Comparison of ENCODE assay signal across 13 cellular contexts in the genomic region with DNA sequence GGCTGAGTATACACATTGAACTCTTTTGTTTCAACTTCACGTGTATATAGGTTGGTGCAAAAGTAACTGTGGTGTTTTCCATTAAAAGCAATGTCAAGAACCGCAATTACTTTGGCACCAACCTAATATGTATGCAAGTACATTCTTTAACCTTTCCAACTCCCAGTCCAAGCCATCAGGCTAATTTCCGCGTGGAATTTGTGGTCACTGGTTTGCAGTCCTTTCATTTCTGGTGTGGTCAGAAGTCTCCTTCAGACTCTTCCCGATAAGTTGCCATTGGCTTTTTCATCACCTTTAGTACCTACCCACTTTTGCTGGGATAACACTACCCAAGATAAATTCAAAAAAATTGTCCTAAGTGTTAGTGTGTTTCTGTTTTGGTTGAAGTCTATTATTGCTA.
A peak's percentile ranks its signal among the peaks of the same experiment; 100 is the strongest.
DNase-seq lines count a peak whose midpoint lies in the region; ATAC-seq and TF ChIP-seq lines count a peak whose summit lies in the region.
"Had no signal": no experiment of that assay in that cellular context is flagged by ENCODE, and none has a peak within 500 bp of the region (broad histone marks: within the 10 kb centered on the region; RNA-seq: fewer than 3 reads in every experiment).

No MANE protein-coding gene starts in this region.

- H3K36me3 ChIP-seq in left lung: no peaks in the 10 kb centered on the region
- H3K36me3 ChIP-seq in spleen: peaks cover 0 to 13% (median 0%) of the 10 kb centered on the region in 6 donors

- H3K9me3 Mint-ChIP-seq in activated CD8-positive, alpha-beta T cell treated with anti-CD3 and anti-CD28 coated beads for 36 hours: no peaks in the 10 kb centered on the region
- H3K9me3 Mint-ChIP-seq in activated CD8-positive, alpha-beta T cell treated with anti-CD3 and anti-CD28 coated beads, Interleukin-2, amount 10 ng/mL, durations not matched to agents 7 days and 5 days (ENCODE audit: insufficient read depth): no peaks in the 10 kb centered on the region
- H3K9me3 Mint-ChIP-seq in activated T-helper 2 cell treated with anti-CD3 and anti-CD28 coated beads, Interferon-gamma antibody, Interleukin-2, Interleukin-4, amounts not matched to agents 10 μg/mL and 5 μg/mL and 100 μg/mL, durations not matched to agents 14 hours and 24 hours and 36 hours: no peaks in the 10 kb centered on the region

- H3K4me3 ChIP-seq in left lung (no peak overlapping the region), spleen (no peak overlapping the region)
- H3K4me3 ChIP-seq: skin epidermis, testis had no signal

- peak overlapping the region; percentile 88 for H3K27ac Mint-ChIP-seq in activated CD8-positive, alpha-beta T cell treated with anti-CD3 and anti-CD28 coated beads for 36 hours
- no peak overlapping the region for H3K27ac Mint-ChIP-seq in activated CD8-positive, alpha-beta T cell treated with anti-CD3 and anti-CD28 coated beads, Interleukin-2, amount 10 ng/mL, durations not matched to agents 7 days and 5 days
- H3K27ac Mint-ChIP-seq in activated T-helper 2 cell treated with anti-CD3 and anti-CD28 coated beads, Interferon-gamma antibody, Interleukin-2, Interleukin-4, amounts not matched to agents 10 μg/mL and 5 μg/mL and 100 μg/mL, durations not matched to agents 14 hours and 24 hours and 36 hours: peak overlapping the region; percentile 82

- no peaks in the 10 kb centered on the region for H3K27me3 Mint-ChIP-seq in activated CD8-positive, alpha-beta T cell treated with anti-CD3 and anti-CD28 coated beads for 36 hours
- no peaks in the 10 kb centered on the region for H3K27me3 Mint-ChIP-seq in activated CD8-positive, alpha-beta T cell treated with anti-CD3 and anti-CD28 coated beads, Interleukin-2, amount 10 ng/mL, durations not matched to agents 7 days and 5 days (ENCODE audit: low read depth)
- H3K27me3 Mint-ChIP-seq in activated T-helper 2 cell treated with anti-CD3 and anti-CD28 coated beads, Interferon-gamma antibody, Interleukin-2, Interleukin-4, amounts not matched to agents 10 μg/mL and 5 μg/mL and 100 μg/mL, durations not matched to agents 14 hours and 24 hours and 36 hours (ENCODE audit: low read depth): no peaks in the 10 kb centered on the region

- H3K9me3 ChIP-seq in left lung (no peaks in the 10 kb centered on the region), spleen (no peaks in the 10 kb centered on the region)
- H3K9me3 ChIP-seq: testis had no signal

- no peak for DNase-seq in activated CD8-positive, alpha-beta T cell treated with anti-CD3 and anti-CD28 coated beads for 36 hours
- DNase-seq in activated CD8-positive, alpha-beta T cell treated with anti-CD3 and anti-CD28 coated beads, Interleukin-2, amount 10 ng/mL, durations not matched to agents 7 days and 5 days: no peak
- DNase-seq in activated T-helper 2 cell treated with anti-CD3 and anti-CD28 coated beads, Interferon-gamma antibody, Interleukin-2, Interleukin-4, amounts not matched to agents 10 μg/mL and 5 μg/mL and 100 μg/mL, durations not matched to agents 14 hours and 24 hours and 36 hours (ENCODE audit: low spot score): no peak
- DNase-seq in left lung (peak in 1 of 2 donors; percentile 6), spleen (no peak), occipital lobe (lab: John Stamatoyannopoulos, UW) (no peak), superior temporal gyrus (ENCODE audit: extremely low spot score) (no peak)
- DNase-seq: glutamatergic neuron, NCI-H2107, nephron progenitor cell had no signal

- H3K27me3 ChIP-seq in left lung: no peaks in the 10 kb centered on the region
- H3K27me3 ChIP-seq in spleen (replicated peaks in 1 of 7): no peaks in the 10 kb centered on the region
- H3K27me3 ChIP-seq: testis had no signal

- POLR2A ChIA-PET in activated CD8-positive, alpha-beta T cell treated with anti-CD3 and anti-CD28 coated beads for 36 hours (lab: Charles Lee): interaction anchor here (1.2 kb wide), 2 partner anchors 11 to 27 kb away, joined by 5 to 6 read pairs; no protein-coding TSS in a partner anchor
- POLR2A ChIA-PET in activated CD8-positive, alpha-beta T cell treated with anti-CD3 and anti-CD28 coated beads, Interleukin-2, amount 10 ng/mL, durations not matched to agents 7 days and 5 days (lab: Charles Lee): no interaction called here

- H3K27ac ChIP-seq in left lung: peak overlapping the region; percentile 80 to 89
- peak overlapping the region in 6 of 8 donors; percentile 69 to 83 (median 79) for H3K27ac ChIP-seq in spleen

- CTCF ChIA-PET in activated CD8-positive, alpha-beta T cell treated with anti-CD3 and anti-CD28 coated beads for 36 hours (lab: Charles Lee): no interaction called here
- CTCF ChIA-PET in activated CD8-positive, alpha-beta T cell treated with anti-CD3 and anti-CD28 coated beads, Interleukin-2, amount 10 ng/mL, durations not matched to agents 7 days and 5 days (lab: Charles Lee): interaction anchor here (1.4 kb wide), 1 partner anchor 24 kb away, joined by 3 read pairs; no protein-coding TSS in a partner anchor

- no peak for TF ChIP-seq POLR2A in spleen (IDR thresholded peaks at IDR 0.05)

- WGBS in spleen, 5 donors: 90 to 92% (median 91%) methylated on average over 5 of the region's 5 CpGs

- H3K4me3 Mint-ChIP-seq in activated CD8-positive, alpha-beta T cell treated with anti-CD3 and anti-CD28 coated beads for 36 hours: no peak overlapping the region
- no peak overlapping the region for H3K4me3 Mint-ChIP-seq in activated CD8-positive, alpha-beta T cell treated with anti-CD3 and anti-CD28 coated beads, Interleukin-2, amount 10 ng/mL, durations not matched to agents 7 days and 5 days
- no peak overlapping the region for H3K4me3 Mint-ChIP-seq in activated T-helper 2 cell treated with anti-CD3 and anti-CD28 coated beads, Interferon-gamma antibody, Interleukin-2, Interleukin-4, amounts not matched to agents 10 μg/mL and 5 μg/mL and 100 μg/mL, durations not matched to agents 14 hours and 24 hours and 36 hours (ENCODE audit: low read depth)
- H3K4me3 Mint-ChIP-seq: nephron progenitor cell had no signal

- peaks cover 45% of the 10 kb centered on the region for H3K4me1 Mint-ChIP-seq in activated CD8-positive, alpha-beta T cell treated with anti-CD3 and anti-CD28 coated beads for 36 hours (ENCODE audit: low read depth)
- peaks cover 40% of the 10 kb centered on the region for H3K4me1 Mint-ChIP-seq in activated CD8-positive, alpha-beta T cell treated with anti-CD3 and anti-CD28 coated beads, Interleukin-2, amount 10 ng/mL, durations not matched to agents 7 days and 5 days (ENCODE audit: low read depth)
- peaks cover 22% of the 10 kb centered on the region for H3K4me1 Mint-ChIP-seq in activated T-helper 2 cell treated with anti-CD3 and anti-CD28 coated beads, Interferon-gamma antibody, Interleukin-2, Interleukin-4, amounts not matched to agents 10 μg/mL and 5 μg/mL and 100 μg/mL, durations not matched to agents 14 hours and 24 hours and 36 hours (ENCODE audit: low read depth)

- no peak for ATAC-seq in activated CD8-positive, alpha-beta T cell treated with anti-CD3 and anti-CD28 coated beads for 36 hours
- ATAC-seq in activated CD8-positive, alpha-beta T cell treated with anti-CD3 and anti-CD28 coated beads, Interleukin-2, amount 10 ng/mL, durations not matched to agents 7 days and 5 days: no peak
- ATAC-seq in left lung: no peak
- ATAC-seq in GM18867 (IDR thresholded peaks at IDR 0.05; ENCODE audit: unreplicated experiment): no peak

- TF ChIP-seq CTCF in activated CD8-positive, alpha-beta T cell treated with anti-CD3 and anti-CD28 coated beads for 36 hours (IDR thresholded peaks at IDR 0.05): no peak
- TF ChIP-seq CTCF in left lung (IDR thresholded peaks at IDR 0.05) (no peak), spleen (IDR thresholded peaks at IDR 0.05 in 8 of 11, conservative IDR thresholded peaks at IDR 0.05 in 3 of 11) (no peak)

- intact Hi-C loops in activated CD8-positive, alpha-beta T cell treated with anti-CD3 and anti-CD28 coated beads for 36 hours (cut with micrococcal nuclease): no loop called here
- intact Hi-C loops in activated T-helper 2 cell treated with anti-CD3 and anti-CD28 coated beads, Interferon-gamma antibody, Interleukin-2, Interleukin-4, amounts not matched to agents 10 μg/mL and 5 μg/mL and 100 μg/mL, durations not matched to agents 14 hours and 24 hours and 36 hours (cut with micrococcal nuclease): no loop called here
- intact Hi-C loops in left lung (cut with DNase I) (no loop called here), spleen (cut with DNase I; ENCODE audit: low total_unique reads) (no loop called here)

- H3K4me1 ChIP-seq in left lung (peaks cover 24 to 26% of the 10 kb centered on the region in 2 donors), spleen (peaks cover 42 to 78% (median 62%) of the 10 kb centered on the region in 6 donors)

- H3K36me3 Mint-ChIP-seq in activated CD8-positive, alpha-beta T cell treated with anti-CD3 and anti-CD28 coated beads for 36 hours (ENCODE audit: low read depth): peaks cover 55% of the 10 kb centered on the region
- H3K36me3 Mint-ChIP-seq in activated CD8-positive, alpha-beta T cell treated with anti-CD3 and anti-CD28 coated beads, Interleukin-2, amount 10 ng/mL, durations not matched to agents 7 days and 5 days (ENCODE audit: low read depth): peaks cover 52% of the 10 kb centered on the region
- H3K36me3 Mint-ChIP-seq in activated T-helper 2 cell treated with anti-CD3 and anti-CD28 coated beads, Interferon-gamma antibody, Interleukin-2, Interleukin-4, amounts not matched to agents 10 μg/mL and 5 μg/mL and 100 μg/mL, durations not matched to agents 14 hours and 24 hours and 36 hours (ENCODE audit: low read depth): peaks cover 41% of the 10 kb centered on the region
